In the genomic region with DNA sequence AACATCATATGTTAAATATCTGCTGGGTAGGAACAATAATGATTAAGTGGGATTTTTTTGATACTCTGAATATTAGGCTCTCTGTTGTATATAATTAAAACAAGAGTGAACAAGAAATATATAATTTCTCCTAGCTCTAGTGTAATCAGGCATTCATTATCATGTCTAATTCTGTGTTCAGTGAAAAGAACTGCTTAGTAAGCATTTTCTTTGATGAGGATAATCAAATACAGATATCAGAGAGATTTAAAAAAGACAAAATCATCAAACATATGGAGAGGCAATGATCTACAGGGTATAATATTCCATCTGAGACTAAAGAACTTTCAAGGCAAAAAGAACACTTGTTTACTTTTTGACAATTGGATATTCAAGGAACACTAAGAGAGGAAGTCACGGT, we compare ENCODE assay signal across 1 cellular context.
TF ChIP-seq lines count a peak whose summit lies in the region.

No MANE protein-coding gene starts in this region.

TF ChIP-seq in K562, 482 proteins besides CTCF, POLR2A, EP300 and RAD21 (continued from another document):
- TF ChIP-seq, protein P1, sequence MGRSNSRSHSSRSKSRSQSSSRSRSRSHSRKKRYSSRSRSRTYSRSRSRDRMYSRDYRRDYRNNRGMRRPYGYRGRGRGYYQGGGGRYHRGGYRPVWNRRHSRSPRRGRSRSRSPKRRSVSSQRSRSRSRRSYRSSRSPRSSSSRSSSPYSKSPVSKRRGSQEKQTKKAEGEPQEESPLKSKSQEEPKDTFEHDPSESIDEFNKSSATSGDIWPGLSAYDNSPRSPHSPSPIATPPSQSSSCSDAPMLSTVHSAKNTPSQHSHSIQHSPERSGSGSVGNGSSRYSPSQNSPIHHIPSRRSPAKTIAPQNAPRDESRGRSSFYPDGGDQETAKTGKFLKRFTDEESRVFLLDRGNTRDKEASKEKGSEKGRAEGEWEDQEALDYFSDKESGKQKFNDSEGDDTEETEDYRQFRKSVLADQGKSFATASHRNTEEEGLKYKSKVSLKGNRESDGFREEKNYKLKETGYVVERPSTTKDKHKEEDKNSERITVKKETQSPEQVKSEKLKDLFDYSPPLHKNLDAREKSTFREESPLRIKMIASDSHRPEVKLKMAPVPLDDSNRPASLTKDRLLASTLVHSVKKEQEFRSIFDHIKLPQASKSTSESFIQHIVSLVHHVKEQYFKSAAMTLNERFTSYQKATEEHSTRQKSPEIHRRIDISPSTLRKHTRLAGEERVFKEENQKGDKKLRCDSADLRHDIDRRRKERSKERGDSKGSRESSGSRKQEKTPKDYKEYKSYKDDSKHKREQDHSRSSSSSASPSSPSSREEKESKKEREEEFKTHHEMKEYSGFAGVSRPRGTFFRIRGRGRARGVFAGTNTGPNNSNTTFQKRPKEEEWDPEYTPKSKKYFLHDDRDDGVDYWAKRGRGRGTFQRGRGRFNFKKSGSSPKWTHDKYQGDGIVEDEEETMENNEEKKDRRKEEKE (IDR thresholded peaks at IDR 0.05; ENCODE audit: borderline replicate concordance in 1 of 2, control insufficient read depth in 1 of 2, low read depth in 2 of 2, low read length in 1 of 2) = no peak
- TF ChIP-seq, protein P2, sequence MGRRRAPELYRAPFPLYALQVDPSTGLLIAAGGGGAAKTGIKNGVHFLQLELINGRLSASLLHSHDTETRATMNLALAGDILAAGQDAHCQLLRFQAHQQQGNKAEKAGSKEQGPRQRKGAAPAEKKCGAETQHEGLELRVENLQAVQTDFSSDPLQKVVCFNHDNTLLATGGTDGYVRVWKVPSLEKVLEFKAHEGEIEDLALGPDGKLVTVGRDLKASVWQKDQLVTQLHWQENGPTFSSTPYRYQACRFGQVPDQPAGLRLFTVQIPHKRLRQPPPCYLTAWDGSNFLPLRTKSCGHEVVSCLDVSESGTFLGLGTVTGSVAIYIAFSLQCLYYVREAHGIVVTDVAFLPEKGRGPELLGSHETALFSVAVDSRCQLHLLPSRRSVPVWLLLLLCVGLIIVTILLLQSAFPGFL (CRISPR knock-in tag; IDR thresholded peaks at IDR 0.05) = no peak
- no peak for TF ChIP-seq ZFX (CRISPR knock-in tag; IDR thresholded peaks at IDR 0.05)
- no peak for TF ChIP-seq RFX5 (IDR thresholded peaks at IDR 0.05; ENCODE audit: low read depth, low read length)
- TF ChIP-seq ZNF589 (CRISPR knock-in tag; IDR thresholded peaks at IDR 0.05; ENCODE audit: low read depth) = no peak
- no peak for TF ChIP-seq ARHGAP35 (IDR thresholded peaks at IDR 0.05; ENCODE audit: partially characterized antibody)
- no peak for TF ChIP-seq CREBBP (IDR thresholded peaks at IDR 0.05; ENCODE audit: low read depth, low read length)
